ENCODE assay signal across 8 cellular contexts in genomic region chr11:1303196-1303821, GRCh38. TPM values are rescaled to one million over a fixed set of nuclear protein-coding genes. Genes with fewer than 3 reads are reported as not detected.
DNase-seq lines count a peak whose midpoint lies in the region; ATAC-seq, FAIRE-seq and TF ChIP-seq lines count a peak whose summit lies in the region.

No MANE protein-coding gene starts in this region.

- POLR2A ChIA-PET in A549 (lab: Yijun Ruan, JAX): no interaction called here

- H3K27me3 ChIP-seq in HUES6 (ENCODE audit: control insufficient read depth, insufficient read depth, low read length) (no peaks in the 10 kb centered on the region), lung (ENCODE audit: control insufficient read depth, insufficient read depth) (no peaks in the 10 kb centered on the region)

- 78% methylated on average over 24 of the region's 24 CpGs for WGBS in A549 (ENCODE audit: missing lambda C conversion rate)
- WGBS in lung, 2 donors: 74 to 78% methylated on average over 24 of the region's 24 CpGs

- no peak for TF ChIP-seq POLR2A in A549 (IDR thresholded peaks at IDR 0.05; ENCODE audit: low read length)

- H3K36me3 ChIP-seq in HUES6 (ENCODE audit: control insufficient read depth, insufficient read depth, low read length) (peaks cover 5% of the 10 kb centered on the region), lung (ENCODE audit: control insufficient read depth in 2 of 2, insufficient read depth in 2 of 2, low read length in 2 of 2) (peaks cover 0 to 8% of the 10 kb centered on the region in 2 donors)

- CTCF ChIA-PET in A549 (lab: Yijun Ruan, JAX): interaction anchor here (0.8 to 3.9 kb wide), 10 partner anchors 11 to 186 kb away, joined by 3 to 16 read pairs (median 4); no protein-coding TSS in a partner anchor

- FAIRE-seq in A549 (lab: Jason Lieb, UNC): no peak

- no peak; a peak in 1 of 5 replicates for TF ChIP-seq RAD21 in A549 (conservative IDR thresholded peaks at IDR 0.05 in 1 of 2, IDR thresholded peaks at IDR 0.05 in 1 of 2)

- DNase-seq in A549 (ENCODE audit: low read depth in 1 of 2, low spot score in 1 of 2): peak in 1 of 2 experiments; percentile 66
- DNase-seq in caudate nucleus (lab: John Stamatoyannopoulos, UW): peak in 15 of 61 donors; percentile 34 to 69 (median 50)
- DNase-seq in lung (ENCODE audit: low spot score): peak; percentile 29
- DNase-seq in GM19240 (ENCODE audit: insufficient read length, low spot score): no peak
- no peak for DNase-seq in glomerular visceral epithelial cell (ENCODE audit: extremely low spot score)
- DNase-seq in HCEC 1CT: no peak
- DNase-seq in cerebellar cortex (ENCODE audit: low spot score): no peak

- peak in 1 of 2 experiments; percentile 69; a peak in 3 of 6 replicates for ATAC-seq in A549
- ATAC-seq in lung (ENCODE audit: insufficient read depth, low FRiP score): no peak

- peak; percentile 46 for TF ChIP-seq CTCF in A549 (IDR thresholded peaks at IDR 0.05)
- no peak for TF ChIP-seq CTCF in lung (IDR thresholded peaks at IDR 0.05; ENCODE audit: control extremely low read depth, extremely low read depth)

- H3K27ac ChIP-seq in A549 (peak overlapping the region; percentile 67 to 87), HUES6 (ENCODE audit: low read depth, low read length) (0 out of 2 replicates have a peak overlapping the region, but pooled peaks have one; percentile 14), caudate nucleus (ENCODE audit: low read depth, low read length) (peak overlapping the region; percentile 70), lung (ENCODE audit: low read depth in 1 of 2, low read length in 1 of 2) (peak overlapping the region in 1 of 2 donors; percentile 14)

- peak overlapping the region; percentile 3 for H3K9ac ChIP-seq in HUES6 (ENCODE audit: low read length)

- H3K4me3 ChIP-seq in A549 (no peak overlapping the region), HUES6 (ENCODE audit: low read depth, low read length) (no peak overlapping the region; the same call in 1 of the 2 replicates), lung (no peak overlapping the region)

- no peak for TF ChIP-seq EP300 in A549 (IDR thresholded peaks at IDR 0.05)

- H3K9me3 ChIP-seq in A549 (no peaks in the 10 kb centered on the region), HUES6 (ENCODE audit: control insufficient read depth, insufficient read depth, low read depth, low read length) (no peaks in the 10 kb centered on the region), lung (ENCODE audit: control insufficient read depth in 2 of 2, insufficient read depth in 1 of 2, low read length in 1 of 2) (no peaks in the 10 kb centered on the region)

- peak overlapping the region; percentile 69 for H3K4me2 ChIP-seq in A549

- H3K4me1 ChIP-seq in A549 (peaks cover 57% of the 10 kb centered on the region), HUES6 (ENCODE audit: control insufficient read depth, insufficient read depth, low read length) (peaks cover 32% of the 10 kb centered on the region), lung (ENCODE audit: control insufficient read depth in 2 of 2, insufficient read depth in 2 of 2, low read length in 2 of 2) (peaks cover 3 to 65% of the 10 kb centered on the region in 2 donors)

TF ChIP-seq in A549, 52 proteins besides CTCF, POLR2A, EP300 and RAD21:
- no peak for TF ChIP-seq SREBF2 (IDR thresholded peaks at IDR 0.05)
- TF ChIP-seq, protein P1, sequence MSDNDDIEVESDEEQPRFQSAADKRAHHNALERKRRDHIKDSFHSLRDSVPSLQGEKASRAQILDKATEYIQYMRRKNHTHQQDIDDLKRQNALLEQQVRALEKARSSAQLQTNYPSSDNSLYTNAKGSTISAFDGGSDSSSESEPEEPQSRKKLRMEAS (IDR thresholded peaks at IDR 0.05): peak; percentile 34; the same call in 1 of the 2 replicates

RNA-seq across cellular contexts. Expression of gene TOLLIP, which starts 6.1 kb away (rescaled TPM):
- polyA plus RNA-seq in A549 (2011; rRNA removed): 26.5 and 26.9 TPM in 2 replicates
- polyA plus RNA-seq in A549 (2012; cell fraction: cytosol; rRNA removed): 62.4 and 72.9 TPM in 2 replicates
- 59.6 and 76.1 TPM in 2 replicates for polyA plus RNA-seq in A549 (2012; cell fraction: nucleus; rRNA removed)
- polyA plus RNA-seq in A549 (2017; fragmentation: RNase III; extraction: RNeasy Plus Mini Kit Qiagen cat#74134 plus additional on column Dnase treatment): 31.5 to 37.9 TPM (median 33.8 TPM) in 3 replicates
- polyA minus RNA-seq in A549 (2011; rRNA and poly(A)+ RNA removed): 25.7 and 44.5 TPM in 2 replicates
- 10 to 100 TPM; 26.9 to 79.4 TPM for total RNA-seq in lung
- 10 to 100 TPM; 39.2 to 47.7 TPM for polyA plus RNA-seq in lung
